ENCODE assay signal across 8 cellular contexts in genomic region chr19:2207991-2208860, GRCh38. TPM values are rescaled to one million over a fixed set of nuclear protein-coding genes. Genes with fewer than 3 reads are reported as not detected.
DNase-seq lines count a peak whose midpoint lies in the region; ATAC-seq, FAIRE-seq and TF ChIP-seq lines count a peak whose summit lies in the region.

No MANE protein-coding gene starts in this region.

- no peak for TF ChIP-seq EP300 in K562 (IDR thresholded peaks at IDR 0.05; ENCODE audit: low read length)

- H3K9me1 ChIP-seq in K562 (ENCODE audit: control insufficient read depth, insufficient read depth, low read length): no peaks in the 10 kb centered on the region

- TF ChIP-seq POLR2A in K562 (conservative IDR thresholded peaks at IDR 0.05): no peak

- H3K27ac ChIP-seq in ACC112 (ENCODE audit: low read depth, low read length): peak overlapping the region; percentile 76
- H3K27ac ChIP-seq in H9 (ENCODE audit: insufficient read length, low read depth, low read length): no peak overlapping the region
- H3K27ac ChIP-seq in K562 (ENCODE audit: extremely low read depth, low read depth, low read length): no peak overlapping the region

- H3K9ac ChIP-seq in H9 (ENCODE audit: extremely low read depth, insufficient read length, low read length): no peak overlapping the region
- peak overlapping the region in 1 of 2 experiments; percentile 68; a peak in 2 of 4 replicates for H3K9ac ChIP-seq in K562 (ENCODE audit: insufficient read depth in 1 of 2, low read depth in 2 of 2, low read length in 2 of 2)

- POLR2A ChIA-PET in K562 (lab: Yijun Ruan, JAX): interaction anchor here (0.7 kb wide), 1 partner anchor 13 kb away, joined by 6 read pairs; no protein-coding TSS in a partner anchor

- peak overlapping the region in 1 of 3 experiments; percentile 22; a peak in 1 of 7 replicates for H3K27ac Mint-ChIP-seq in H9

- no peak overlapping the region for H2BK120ac ChIP-seq in H9 (ENCODE audit: low read depth, low read length, poor library complexity, severe bottlenecking)

- no peak overlapping the region for H3K4me3 Mint-ChIP-seq in H9

- H3K4me3 ChIP-seq in ACC112 (ENCODE audit: low read depth, low read length) (no peak overlapping the region), K562 (no peak overlapping the region)

- H3K23ac ChIP-seq in H9 (ENCODE audit: insufficient read length, low read depth, low read length): no peak overlapping the region

- no peak overlapping the region for H2AFZ ChIP-seq in ACC112 (ENCODE audit: low read length, unreplicated experiment)
- H2AFZ ChIP-seq in H9 (ENCODE audit: low read length): no peak overlapping the region
- no peak overlapping the region for H2AFZ ChIP-seq in K562 (ENCODE audit: low read depth, low read length)

- H3K79me1 ChIP-seq in H9 (ENCODE audit: insufficient read depth, low read depth, low read length, poor library complexity, severe bottlenecking): no peaks in the 10 kb centered on the region

- no peak overlapping the region for H2BK12ac ChIP-seq in H9 (ENCODE audit: insufficient read length, low read depth, low read length)

- H2BK5ac ChIP-seq in H9 (ENCODE audit: insufficient read length, low read length): no peak overlapping the region

- in situ Hi-C loops in K562 (cut with MboI): no loop called here
- in situ Hi-C loops in G401 (cut with HindIII; ENCODE audit: low sequenced_read_pairs): loop anchor here (25.0 kb wide), 1 partner anchor 96 kb away; no protein-coding TSS in a partner anchor

- no peak overlapping the region for H3K14ac ChIP-seq in H9 (ENCODE audit: insufficient read depth, low read length)

- peaks cover 15% of the 10 kb centered on the region for H3K4me1 ChIP-seq in ACC112 (ENCODE audit: control insufficient read depth, insufficient read depth, low read length, unreplicated experiment)
- H3K4me1 ChIP-seq in H9 (ENCODE audit: insufficient read depth, low read length): no peaks in the 10 kb centered on the region
- peaks cover 0 to 56% of the 10 kb centered on the region in 2 experiments; a peak in 3 of 5 replicates for H3K4me1 ChIP-seq in K562 (replicated peaks in 1 of 2; ENCODE audit: control insufficient read depth in 2 of 2, insufficient read depth in 2 of 2, low read length in 2 of 2)

- no peak overlapping the region for H4K5ac ChIP-seq in H9 (ENCODE audit: insufficient read length, low read depth, low read length)

- no peak overlapping the region for H2BK15ac ChIP-seq in H9 (ENCODE audit: low read depth, low read length)

- H3K36me3 ChIP-seq in ACC112 (ENCODE audit: insufficient read depth, low read length): no peaks in the 10 kb centered on the region
- peaks cover 94% of the 10 kb centered on the region; the same call in 2 of the 3 replicates for H3K36me3 ChIP-seq in K562 (ENCODE audit: control insufficient read depth, insufficient read depth, low read length)

- no peaks in the 10 kb centered on the region for H3K4me1 Mint-ChIP-seq in H9

- H3K79me2 ChIP-seq in ACC112 (ENCODE audit: control insufficient read depth, insufficient read depth, low read length, unreplicated experiment) (no peaks in the 10 kb centered on the region), H9 (ENCODE audit: insufficient read depth, low read length) (no peaks in the 10 kb centered on the region), K562 (ENCODE audit: control insufficient read depth, insufficient read depth, low read length) (peaks cover 4% of the 10 kb centered on the region; the same call in 1 of the 3 replicates)

- ATAC-seq in K562: peak; percentile 78
- no peak for ATAC-seq in esophagus mucosa
- no peak for ATAC-seq in HG02798 (IDR thresholded peaks at IDR 0.05; ENCODE audit: poor library complexity, unreplicated experiment)

- no peak overlapping the region for H3K4ac ChIP-seq in H9 (ENCODE audit: low read depth, low read length)

- H3K23me2 ChIP-seq in H9 (ENCODE audit: insufficient read length, low read depth, low read length, poor library complexity, severe bottlenecking): no peaks in the 10 kb centered on the region

- TF ChIP-seq RAD21 in K562 (CRISPR knock-in tag; conservative IDR thresholded peaks at IDR 0.05 in 1 of 2, IDR thresholded peaks at IDR 0.05 in 1 of 2): no peak

- H3K36me3 Mint-ChIP-seq in H9 (ENCODE audit: insufficient read depth in 1 of 3, low read depth in 3 of 3): peaks cover 19 to 42% (median 40%) of the 10 kb centered on the region in 3 experiments

- intact Hi-C loops in K562 (cut with micrococcal nuclease): no loop called here

- peak; percentile 26 for FAIRE-seq in K562 (lab: Jason Lieb, UNC)

- no peak overlapping the region for H3T11ph ChIP-seq in H9 (ENCODE audit: low read length)

- H3K27me3 ChIP-seq in ACC112 (ENCODE audit: insufficient read depth, low read length) (no peaks in the 10 kb centered on the region), H9 (ENCODE audit: insufficient read depth, low read length) (no peaks in the 10 kb centered on the region), K562 (ENCODE audit: control insufficient read depth in 2 of 2, insufficient read depth in 2 of 2, low read length in 2 of 2) (no peaks in the 10 kb centered on the region)

- no peak overlapping the region for H4K8ac ChIP-seq in H9 (replicated peaks; ENCODE audit: insufficient read length, low read depth, low read length)

- no peak overlapping the region for H4K91ac ChIP-seq in H9 (ENCODE audit: insufficient read length, low read depth, low read length)

- CTCF ChIA-PET in K562 (lab: Yijun Ruan, JAX; ENCODE audit: low intra/inter-chr PET ratio): interaction anchor here (0.5 kb wide), 1 partner anchor 28 kb away, joined by 3 read pairs; the partner anchor contains the start of genes PLEKHJ1 and SF3A2

- H3K4me2 ChIP-seq in H9 (ENCODE audit: insufficient read depth, insufficient read length, low read length) (no peak overlapping the region), K562 (ENCODE audit: insufficient read depth, low read length) (no peak overlapping the region)

- TF ChIP-seq CTCF in H9 (conservative IDR thresholded peaks at IDR 0.05) (peak; percentile 37; the same call in 2 of the 3 replicates), K562 (IDR thresholded peaks at IDR 0.05 in 2 of 3, conservative IDR thresholded peaks at IDR 0.05 in 1 of 3; ENCODE audit: insufficient read depth in 2 of 3, low read depth in 1 of 3, low read length in 3 of 3) (peak in 2 of 3 experiments; percentile 30 to 42; a peak in 3 of 6 replicates)

- H3K56ac ChIP-seq in H9 (ENCODE audit: insufficient read length, low read depth, low read length): no peak overlapping the region

- H2BK20ac ChIP-seq in H9 (ENCODE audit: low read depth, low read length, poor library complexity, severe bottlenecking): no peak overlapping the region

- no peaks in the 10 kb centered on the region for H3K9me3 Mint-ChIP-seq in H9

- H3K9me3 ChIP-seq in H9 (ENCODE audit: control insufficient read depth, low read depth, low read length): no peaks in the 10 kb centered on the region
- no peaks in the 10 kb centered on the region for H3K9me3 ChIP-seq in K562 (replicated peaks; ENCODE audit: control insufficient read depth, insufficient read depth, low read depth, low read length)

- no CpG with 5 or more reads among the region's 36 CpGs for WGBS in H9 (ENCODE audit: extremely low coverage, insufficient read length, low lambda C conversion rate)
- 72% methylated on average over 22 of the region's 36 CpGs for WGBS in K562 (ENCODE audit: insufficient coverage, low coverage, missing lambda C conversion rate)

- H4K20me1 ChIP-seq in H9 (ENCODE audit: control insufficient read depth, insufficient read depth, insufficient read length) (no peaks in the 10 kb centered on the region), K562 (replicated peaks; ENCODE audit: control insufficient read depth, insufficient read depth, low read length) (0 out of 2 replicates have a peak, but pooled peaks cover 9% of the 10 kb centered on the region)

- H2AK5ac ChIP-seq in H9 (ENCODE audit: insufficient read length, low read length): no peak overlapping the region

- DNase-seq in H9 (peak; percentile 74), K562 (ENCODE audit: extremely low read depth in 1 of 4, low spot score in 3 of 4) (peak; percentile 57 to 74 (median 66)), lung microvascular endothelial cell (ENCODE audit: low read depth in 2 of 2) (peak; percentile 79 to 80), G401 (ENCODE audit: low spot score) (no peak), glomerular visceral epithelial cell (ENCODE audit: extremely low spot score) (no peak)

- BruUV-seq in K562 (replicated peaks; lab: Mats Ljungman, UMichigan): no TSS peak

- H3K18ac ChIP-seq in H9 (ENCODE audit: insufficient read length, low read depth, low read length): no peak overlapping the region

- no peaks in the 10 kb centered on the region for H3K27me3 Mint-ChIP-seq in H9 (ENCODE audit: low read depth)

RNA-seq across cellular contexts. Expression of gene PLEKHJ1, which starts 27.9 kb away (rescaled TPM):
- total RNA-seq in H9 (2021) (139 and 148 TPM in 2 replicates), K562 (2014; rRNA removed) (176 and 229 TPM in 2 replicates), K562 (2014; rRNA removed; fragmentation: Illumina TruSeq; extraction: Trizol) (55.6 and 55.7 TPM in 2 replicates), K562 (2015; rRNA removed; fragmentation: Illumina TruSeq; extraction: Trizol) (63.9 and 65.6 TPM in 2 replicates), K562 (2021) (127 and 140 TPM in 2 replicates), lung microvascular endothelial cell (51.4 and 75.8 TPM in 2 replicates), esophagus mucosa (48.9 TPM)
- total RNA-seq in K562 (2011; cell fraction: chromatin; rRNA removed; ENCODE audit: low replicate concordance): 32.2 and 114 TPM in 2 replicates
- total RNA-seq in K562 (2011; cell fraction: nucleolus; rRNA removed): 171 and 174 TPM in 2 replicates
- total RNA-seq in K562 (2011; cell fraction: nucleoplasm; rRNA removed): 85.7 and 89.1 TPM in 2 replicates
- polyA plus RNA-seq in K562 (2011; rRNA removed) (65.9 and 80.2 TPM in 2 replicates), K562 (2014; fragmentation: Illumina TruSeq; extraction: Trizol) (45.9 and 72.0 TPM in 2 replicates), K562 (2014; fragmentation: Nextera tagmentation; extraction: Ambion mirVana) (1 to 10 TPM; 1.5 to 6.8 TPM), K562 (2014; rRNA removed) (188 and 193 TPM in 2 replicates)
- polyA plus RNA-seq in K562 (2011; cell fraction: cytosol; rRNA removed): 131 and 202 TPM in 2 replicates
- 161 and 204 TPM in 2 replicates for polyA plus RNA-seq in K562 (2011; cell fraction: nucleus; rRNA removed)
- polyA plus RNA-seq in K562 (2012): 127 and 153 TPM in 2 replicates
- 12.0 and 14.7 TPM in 2 replicates for polyA minus RNA-seq in K562 (2011; rRNA and poly(A)+ RNA removed)
- 24.0 and 24.1 TPM in 2 replicates for polyA minus RNA-seq in K562 (2011; cell fraction: cytosol; rRNA and poly(A)+ RNA removed)
- 31.9 and 32.4 TPM in 2 replicates for polyA minus RNA-seq in K562 (2011; cell fraction: nucleus; rRNA and poly(A)+ RNA removed)
- 172 and 182 TPM in 2 replicates for total RNA-seq in G401 (2014; rRNA removed; shearing (Covaris generic))

RNA-seq across cellular contexts. Expression of gene SF3A2, which starts 28.4 kb away (rescaled TPM):
- 166 and 167 TPM in 2 replicates for total RNA-seq in H9 (2021)
- total RNA-seq in K562 (2011; cell fraction: chromatin; rRNA removed; ENCODE audit: low replicate concordance): 112 and 366 TPM in 2 replicates
- 303 and 373 TPM in 2 replicates for total RNA-seq in K562 (2011; cell fraction: nucleolus; rRNA removed)
- total RNA-seq in K562 (2011; cell fraction: nucleoplasm; rRNA removed): 182 TPM in 2 replicates
- 50.3 and 111 TPM in 2 replicates for total RNA-seq in K562 (2014; rRNA removed)
- 4.5 and 5.8 TPM in 2 replicates for total RNA-seq in K562 (2014; rRNA removed; fragmentation: Illumina TruSeq; extraction: Trizol)
- total RNA-seq in K562 (2015; rRNA removed; fragmentation: Illumina TruSeq; extraction: Trizol): 22.8 and 30.6 TPM in 2 replicates
- 181 and 194 TPM in 2 replicates for total RNA-seq in K562 (2021)
- polyA plus RNA-seq in K562 (2011; rRNA removed): 7.9 and 21.0 TPM in 2 replicates
- 11.3 and 12.6 TPM in 2 replicates for polyA plus RNA-seq in K562 (2011; cell fraction: cytosol; rRNA removed)
- 164 and 237 TPM in 2 replicates for polyA plus RNA-seq in K562 (2011; cell fraction: nucleus; rRNA removed)
- 142 and 173 TPM in 2 replicates for polyA plus RNA-seq in K562 (2012)
- 44.6 and 119 TPM in 2 replicates for polyA plus RNA-seq in K562 (2014; fragmentation: Illumina TruSeq; extraction: Trizol)
- polyA plus RNA-seq in K562 (2014; fragmentation: Nextera tagmentation; extraction: Ambion mirVana): under 1 TPM; 0.17 to 0.35 TPM
- polyA plus RNA-seq in K562 (2014; rRNA removed): 45.9 and 46.7 TPM in 2 replicates
- 8.5 and 10.2 TPM in 2 replicates for polyA minus RNA-seq in K562 (2011; rRNA and poly(A)+ RNA removed)
- polyA minus RNA-seq in K562 (2011; cell fraction: cytosol; rRNA and poly(A)+ RNA removed): 49.6 and 76.1 TPM in 2 replicates
- polyA minus RNA-seq in K562 (2011; cell fraction: nucleus; rRNA and poly(A)+ RNA removed): 127 and 137 TPM in 2 replicates
- total RNA-seq in lung microvascular endothelial cell: 41.8 and 56.5 TPM in 2 replicates
- 45.4 TPM for total RNA-seq in esophagus mucosa
- total RNA-seq in G401 (2014; rRNA removed; shearing (Covaris generic)): 21.9 and 33.0 TPM in 2 replicates

RNA-seq across cellular contexts. Expression of gene AMH, which starts 40.9 kb away (rescaled TPM):
- total RNA-seq in H9 (2021) (70.2 and 70.7 TPM in 2 replicates), K562 (2014; rRNA removed) (9.4 and 10.7 TPM in 2 replicates), K562 (2014; rRNA removed; fragmentation: Illumina TruSeq; extraction: Trizol) (0.13 and 0.29 TPM in 2 replicates), K562 (2015; rRNA removed; fragmentation: Illumina TruSeq; extraction: Trizol) (2.6 and 3.5 TPM in 2 replicates), K562 (2021) (22.2 and 27.4 TPM in 2 replicates), lung microvascular endothelial cell (0.65 and 3.6 TPM in 2 replicates), esophagus mucosa (0.56 TPM)
- total RNA-seq in K562 (2011; cell fraction: chromatin; rRNA removed; ENCODE audit: low replicate concordance): 14.5 and 62.7 TPM in 2 replicates
- 48.8 and 60.2 TPM in 2 replicates for total RNA-seq in K562 (2011; cell fraction: nucleolus; rRNA removed)
- total RNA-seq in K562 (2011; cell fraction: nucleoplasm; rRNA removed): 25.7 and 35.6 TPM in 2 replicates
- polyA plus RNA-seq in K562 (2011; rRNA removed) (1.7 and 3.6 TPM in 2 replicates), K562 (2014; fragmentation: Illumina TruSeq; extraction: Trizol) (1.5 and 4.0 TPM in 2 replicates), K562 (2014; fragmentation: Nextera tagmentation; extraction: Ambion mirVana) (not detected), K562 (2014; rRNA removed) (19.2 and 23.6 TPM in 2 replicates)
- 2.2 and 9.1 TPM in 2 replicates for polyA plus RNA-seq in K562 (2011; cell fraction: cytosol; rRNA removed)
- polyA plus RNA-seq in K562 (2011; cell fraction: nucleus; rRNA removed): 52.0 and 130 TPM in 2 replicates
- 14.9 and 33.7 TPM in 2 replicates for polyA plus RNA-seq in K562 (2012)
- 0.09 and 0.18 TPM in 2 replicates for polyA minus RNA-seq in K562 (2011; rRNA and poly(A)+ RNA removed)
- polyA minus RNA-seq in K562 (2011; cell fraction: cytosol; rRNA and poly(A)+ RNA removed): 2.0 and 3.7 TPM in 2 replicates
- 5.4 and 8.2 TPM in 2 replicates for polyA minus RNA-seq in K562 (2011; cell fraction: nucleus; rRNA and poly(A)+ RNA removed)
- 2.6 and 4.6 TPM in 2 replicates for total RNA-seq in G401 (2014; rRNA removed; shearing (Covaris generic))

RNA-seq across cellular contexts. Expression of gene DOT1L, which starts 44.5 kb away (rescaled TPM):
- 78.5 and 81.6 TPM in 2 replicates for total RNA-seq in H9 (2021)
- 129 and 244 TPM in 2 replicates for total RNA-seq in K562 (2011; cell fraction: chromatin; rRNA removed; ENCODE audit: low replicate concordance)
- 98.9 and 104 TPM in 2 replicates for total RNA-seq in K562 (2011; cell fraction: nucleolus; rRNA removed)
- 68.3 and 74.5 TPM in 2 replicates for total RNA-seq in K562 (2011; cell fraction: nucleoplasm; rRNA removed)
- total RNA-seq in K562 (2014; rRNA removed): 12.7 and 18.7 TPM in 2 replicates
- total RNA-seq in K562 (2014; rRNA removed; fragmentation: Illumina TruSeq; extraction: Trizol): 10.0 and 10.5 TPM in 2 replicates
- 7.0 and 8.4 TPM in 2 replicates for total RNA-seq in K562 (2015; rRNA removed; fragmentation: Illumina TruSeq; extraction: Trizol)
- total RNA-seq in K562 (2021): 66.2 and 66.5 TPM in 2 replicates
- polyA plus RNA-seq in K562 (2011; rRNA removed): 5.7 and 8.6 TPM in 2 replicates
- 4.8 and 11.5 TPM in 2 replicates for polyA plus RNA-seq in K562 (2011; cell fraction: cytosol; rRNA removed)
- 35.2 and 71.1 TPM in 2 replicates for polyA plus RNA-seq in K562 (2011; cell fraction: nucleus; rRNA removed)
- 25.0 and 27.8 TPM in 2 replicates for polyA plus RNA-seq in K562 (2012)
- polyA plus RNA-seq in K562 (2014; fragmentation: Illumina TruSeq; extraction: Trizol): 15.1 and 16.2 TPM in 2 replicates
- polyA plus RNA-seq in K562 (2014; fragmentation: Nextera tagmentation; extraction: Ambion mirVana): under 1 TPM; 0.32 to 0.51 TPM
- 21.2 and 24.8 TPM in 2 replicates for polyA plus RNA-seq in K562 (2014; rRNA removed)
- 14.5 and 24.1 TPM in 2 replicates for polyA minus RNA-seq in K562 (2011; rRNA and poly(A)+ RNA removed)
- 23.7 and 36.0 TPM in 2 replicates for polyA minus RNA-seq in K562 (2011; cell fraction: cytosol; rRNA and poly(A)+ RNA removed)
- 17.9 and 27.9 TPM in 2 replicates for polyA minus RNA-seq in K562 (2011; cell fraction: nucleus; rRNA and poly(A)+ RNA removed)
- 2.4 and 3.6 TPM in 2 replicates for total RNA-seq in lung microvascular endothelial cell
- total RNA-seq in esophagus mucosa: 20.8 TPM
- 12.1 and 14.8 TPM in 2 replicates for total RNA-seq in G401 (2014; rRNA removed; shearing (Covaris generic))

RNA-seq across cellular contexts. Expression of gene JSRP1, which starts 48.0 kb away (rescaled TPM):
- 0.90 and 1.1 TPM in 2 replicates for total RNA-seq in H9 (2021)
- 1.7 TPM in 1 of 2 replicates, not detected in the other for total RNA-seq in K562 (2011; cell fraction: chromatin; rRNA removed; ENCODE audit: low replicate concordance)
- 0.92 TPM in 1 of 2 replicates, not detected in the other for total RNA-seq in K562 (2011; cell fraction: nucleolus; rRNA removed)
- 2.7 TPM in 1 of 2 replicates, not detected in the other for total RNA-seq in K562 (2011; cell fraction: nucleoplasm; rRNA removed)
- 0.29 TPM in 1 of 2 replicates, not detected in the other for total RNA-seq in K562 (2014; rRNA removed)
- 0.40 and 0.45 TPM in 2 replicates for total RNA-seq in K562 (2014; rRNA removed; fragmentation: Illumina TruSeq; extraction: Trizol)
- 0.51 and 0.57 TPM in 2 replicates for total RNA-seq in K562 (2015; rRNA removed; fragmentation: Illumina TruSeq; extraction: Trizol)
- 0.58 and 0.78 TPM in 2 replicates for total RNA-seq in K562 (2021)
- not detected in 2 replicates for polyA plus RNA-seq in K562 (2011; rRNA removed)
- 0.09 TPM in 1 of 2 replicates, not detected in the other for polyA plus RNA-seq in K562 (2011; cell fraction: cytosol; rRNA removed)
- 0.58 TPM in 1 of 2 replicates, not detected in the other for polyA plus RNA-seq in K562 (2011; cell fraction: nucleus; rRNA removed)
- polyA plus RNA-seq in K562 (2012): 2.3 and 2.7 TPM in 2 replicates
- polyA plus RNA-seq in K562 (2014; fragmentation: Illumina TruSeq; extraction: Trizol): not detected in 2 replicates
- under 1 TPM in 1 of 2 experiments, not detected in 1; 0.08 TPM for polyA plus RNA-seq in K562 (2014; fragmentation: Nextera tagmentation; extraction: Ambion mirVana)
- polyA plus RNA-seq in K562 (2014; rRNA removed): 1.2 and 2.1 TPM in 2 replicates
- polyA minus RNA-seq in K562 (2011; rRNA and poly(A)+ RNA removed): 0.63 TPM in 1 of 2 replicates, not detected in the other
- polyA minus RNA-seq in K562 (2011; cell fraction: cytosol; rRNA and poly(A)+ RNA removed): not detected in 2 replicates
- polyA minus RNA-seq in K562 (2011; cell fraction: nucleus; rRNA and poly(A)+ RNA removed): 1.00 TPM in 1 of 2 replicates, not detected in the other
- 0.22 TPM in 1 of 2 replicates, not detected in the other for total RNA-seq in lung microvascular endothelial cell
- total RNA-seq in esophagus mucosa: not detected
- 2.5 TPM in 1 of 2 replicates, not detected in the other for total RNA-seq in G401 (2014; rRNA removed; shearing (Covaris generic))

Comparison
In these comparisons a context has a peak if more than half of its experiments do, and no peak if none do; other contexts are left out.
1. DNase-seq: peak in H9 (single experiment), K562 (4 of 4) and lung microvascular endothelial cell (2 of 2); none in G401 (single experiment) and glomerular visceral epithelial cell (single experiment).